ENCODE assay signal across 1 cellular context in the genomic region with DNA sequence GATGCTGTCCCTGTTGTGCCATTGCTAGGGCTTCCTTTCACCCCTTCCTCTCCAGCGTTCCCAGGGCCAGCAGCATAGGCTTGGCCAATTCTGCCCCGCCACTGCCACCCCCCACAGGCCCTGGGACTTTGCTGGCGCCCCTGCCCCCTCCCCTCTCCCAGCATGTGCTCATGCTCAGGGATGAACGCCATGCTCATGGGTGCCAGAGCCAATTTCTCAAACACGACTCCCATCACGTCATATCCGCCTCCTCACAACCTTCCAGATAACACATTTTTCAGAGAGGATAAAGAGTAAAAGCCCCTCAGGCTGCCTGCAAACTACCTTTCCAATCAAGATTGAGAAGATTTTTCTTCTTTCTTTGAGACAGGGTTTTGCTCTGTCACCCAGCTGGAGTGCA.
TF ChIP-seq lines count a peak whose summit lies in the region.

No MANE protein-coding gene starts in this region.

TF ChIP-seq in SK-N-SH treated with all-trans-retinoic acid at 6 μM for 48 hours, 23 proteins besides CTCF, POLR2A, EP300 and RAD21 (continued from another document):
- TF ChIP-seq, protein P1, sequence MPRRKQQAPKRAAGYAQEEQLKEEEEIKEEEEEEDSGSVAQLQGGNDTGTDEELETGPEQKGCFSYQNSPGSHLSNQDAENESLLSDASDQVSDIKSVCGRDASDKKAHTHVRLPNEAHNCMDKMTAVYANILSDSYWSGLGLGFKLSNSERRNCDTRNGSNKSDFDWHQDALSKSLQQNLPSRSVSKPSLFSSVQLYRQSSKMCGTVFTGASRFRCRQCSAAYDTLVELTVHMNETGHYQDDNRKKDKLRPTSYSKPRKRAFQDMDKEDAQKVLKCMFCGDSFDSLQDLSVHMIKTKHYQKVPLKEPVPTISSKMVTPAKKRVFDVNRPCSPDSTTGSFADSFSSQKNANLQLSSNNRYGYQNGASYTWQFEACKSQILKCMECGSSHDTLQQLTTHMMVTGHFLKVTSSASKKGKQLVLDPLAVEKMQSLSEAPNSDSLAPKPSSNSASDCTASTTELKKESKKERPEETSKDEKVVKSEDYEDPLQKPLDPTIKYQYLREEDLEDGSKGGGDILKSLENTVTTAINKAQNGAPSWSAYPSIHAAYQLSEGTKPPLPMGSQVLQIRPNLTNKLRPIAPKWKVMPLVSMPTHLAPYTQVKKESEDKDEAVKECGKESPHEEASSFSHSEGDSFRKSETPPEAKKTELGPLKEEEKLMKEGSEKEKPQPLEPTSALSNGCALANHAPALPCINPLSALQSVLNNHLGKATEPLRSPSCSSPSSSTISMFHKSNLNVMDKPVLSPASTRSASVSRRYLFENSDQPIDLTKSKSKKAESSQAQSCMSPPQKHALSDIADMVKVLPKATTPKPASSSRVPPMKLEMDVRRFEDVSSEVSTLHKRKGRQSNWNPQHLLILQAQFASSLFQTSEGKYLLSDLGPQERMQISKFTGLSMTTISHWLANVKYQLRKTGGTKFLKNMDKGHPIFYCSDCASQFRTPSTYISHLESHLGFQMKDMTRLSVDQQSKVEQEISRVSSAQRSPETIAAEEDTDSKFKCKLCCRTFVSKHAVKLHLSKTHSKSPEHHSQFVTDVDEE (CRISPR knock-in tag; IDR thresholded peaks at IDR 0.05) = no peak
- no peak for TF ChIP-seq ARNTL (CRISPR knock-in tag; IDR thresholded peaks at IDR 0.05; ENCODE audit: borderline replicate concordance, low read depth)
